Comparison of ENCODE assay signal across 15 cellular contexts in genomic region chr20:49635171-49635570, GRCh38.
A peak's percentile ranks its signal among the peaks of the same experiment; 100 is the strongest.
DNase-seq lines count a peak whose midpoint lies in the region; ATAC-seq and TF ChIP-seq lines count a peak whose summit lies in the region.
"Had no signal": no experiment of that assay in that cellular context is flagged by ENCODE, and none has a peak within 500 bp of the region (broad histone marks: within the 10 kb centered on the region; RNA-seq: fewer than 3 reads in every experiment).

No MANE protein-coding gene starts in this region.

- H3K36me3 Mint-ChIP-seq in stimulated activated naive B cell treated with anti-CD40 and anti-IgM and Interleukin-4, amounts not matched to agents 10 μg/mL and 1 μg/mL and 100 μg/mL, for 72 hours: peaks cover 48 to 71% of the 10 kb centered on the region in 2 donors

- H3K27me3 ChIP-seq in Panc1 (ENCODE audit: control insufficient read depth, insufficient read depth, low read length): no peaks in the 10 kb centered on the region
- H3K27me3 ChIP-seq in left ventricle myocardium inferior (ENCODE audit: low read depth): no peaks in the 10 kb centered on the region
- H3K27me3 ChIP-seq in prostate gland (replicated peaks; ENCODE audit: insufficient read depth): no peaks in the 10 kb centered on the region
- H3K27me3 ChIP-seq in A673 (replicated peaks; ENCODE audit: insufficient read depth, low read depth, low read length, poor library complexity): no peaks in the 10 kb centered on the region
- H3K27me3 ChIP-seq: upper lobe of left lung had no signal

- ATAC-seq in Panc1 (no peak), HG03457 (IDR thresholded peaks at IDR 0.05; ENCODE audit: unreplicated experiment) (no peak), HG02938 (IDR thresholded peaks at IDR 0.05; ENCODE audit: unreplicated experiment) (no peak)
- no peak for ATAC-seq in stimulated activated naive B cell treated with anti-CD40 and anti-IgM and Interleukin-4, amounts not matched to agents 10 μg/mL and 1 μg/mL and 100 μg/mL, for 72 hours (replicated peaks)
- ATAC-seq: activated T-cell treated with anti-CD3 and anti-CD28 coated beads, Interleukin-2, amount 50 U/mL, for 72 hours had no signal

- BruUV-seq in Panc1 (replicated peaks; lab: Mats Ljungman, UMichigan) (TSS peak; percentile 67), A673 (replicated peaks; lab: Mats Ljungman, UMichigan) (no TSS peak)

- in situ Hi-C loops in Panc1 (cut with HindIII; ENCODE audit: low pct_unique_long_range_greater_than_20kb, low sequenced_read_pairs): no loop called here

- H3K27ac ChIP-seq in Panc1 (ENCODE audit: low read length) (no peak overlapping the region), left ventricle myocardium inferior (replicated peaks) (peak overlapping the region; percentile 79), prostate gland (peak overlapping the region in 1 of 2 donors; percentile 24), A673 (ENCODE audit: low read depth, low read length, poor library complexity, severe bottlenecking) (no peak overlapping the region)
- H3K27ac ChIP-seq: PC-9 had no signal

- H3K4me3 ChIP-seq in Panc1 (ENCODE audit: low read depth in 2 of 2, low read length in 2 of 2) (no peak overlapping the region), left ventricle myocardium inferior (no peak overlapping the region), prostate gland (no peak overlapping the region), A673 (ENCODE audit: low read depth, low read length, poor library complexity, severe bottlenecking) (no peak overlapping the region)
- H3K4me3 ChIP-seq: PC-9, upper lobe of left lung had no signal

- no peak overlapping the region for H3K27ac Mint-ChIP-seq in stimulated activated naive B cell treated with anti-CD40 and anti-IgM and Interleukin-4, amounts not matched to agents 10 μg/mL and 1 μg/mL and 100 μg/mL, for 72 hours
- H3K27ac Mint-ChIP-seq: activated T-cell treated with anti-CD3 and anti-CD28 coated beads, Interleukin-2, amount 50 U/mL, for 72 hours had no signal

- POLR2A ChIA-PET in Panc1 (lab: Charles Lee) (no interaction called here), A673 (lab: Charles Lee; ENCODE audit: low non-redundant PET) (no interaction called here)

- TF ChIP-seq POLR2A in prostate gland (IDR thresholded peaks at IDR 0.05): no peak

- CTCF ChIA-PET in Panc1 (lab: Charles Lee) (no interaction called here), A673 (lab: Charles Lee) (no interaction called here)

- no peaks in the 10 kb centered on the region for H3K27me3 Mint-ChIP-seq in stimulated activated naive B cell treated with anti-CD40 and anti-IgM and Interleukin-4, amounts not matched to agents 10 μg/mL and 1 μg/mL and 100 μg/mL, for 72 hours

- no peaks in the 10 kb centered on the region for H3K9me3 ChIP-seq in Panc1 (ENCODE audit: control insufficient read depth, insufficient read depth, low read depth, low read length)
- H3K9me3 ChIP-seq in left ventricle myocardium inferior (replicated peaks): no peaks in the 10 kb centered on the region
- H3K9me3 ChIP-seq in prostate gland: no peaks in the 10 kb centered on the region
- H3K9me3 ChIP-seq in A673 (ENCODE audit: low read depth, low read length, poor library complexity, severe bottlenecking): no peaks in the 10 kb centered on the region
- H3K9me3 ChIP-seq: upper lobe of left lung had no signal

- H3K4me1 ChIP-seq in Panc1 (ENCODE audit: control insufficient read depth, insufficient read depth, low read length) (no peaks in the 10 kb centered on the region; the same call in 1 of the 2 replicates), left ventricle myocardium inferior (peaks cover 45% of the 10 kb centered on the region), prostate gland (replicated peaks) (no peaks in the 10 kb centered on the region), A673 (ENCODE audit: insufficient read depth, low read length, poor library complexity, severe bottlenecking) (no peaks in the 10 kb centered on the region)

- DNase-seq in DMS79 (lab: John Stamatoyannopoulos, UW): peak; percentile 41
- DNase-seq in Panc1 (ENCODE audit: low read depth, low spot score): no peak
- peak; percentile 46 for DNase-seq in left ventricle myocardium inferior
- peak; percentile 37 for DNase-seq in prostate gland (ENCODE audit: low spot score)
- DNase-seq in stimulated activated naive B cell treated with anti-CD40 and anti-IgM and Interleukin-4, amounts not matched to agents 10 μg/mL and 1 μg/mL and 100 μg/mL, for 72 hours: no peak
- no peak for DNase-seq in A673 (ENCODE audit: low spot score)
- DNase-seq: activated CD4-positive, alpha-beta T cell treated with anti-CD3 and anti-CD28 coated beads for 4 hours; activated T-cell treated with anti-CD3 and anti-CD28 coated beads, Interleukin-2, amount 50 U/mL, for 72 hours; effector memory CD4-positive, alpha-beta T cell; NCI-H2171; PC-9; upper lobe of left lung had no signal

- H3K4me3 Mint-ChIP-seq in stimulated activated naive B cell treated with anti-CD40 and anti-IgM and Interleukin-4, amounts not matched to agents 10 μg/mL and 1 μg/mL and 100 μg/mL, for 72 hours: no peak overlapping the region
- H3K4me3 Mint-ChIP-seq: activated T-cell treated with anti-CD3 and anti-CD28 coated beads, Interleukin-2, amount 50 U/mL, for 72 hours; neural crest cell had no signal

- H3K9me3 Mint-ChIP-seq in stimulated activated naive B cell treated with anti-CD40 and anti-IgM and Interleukin-4, amounts not matched to agents 10 μg/mL and 1 μg/mL and 100 μg/mL, for 72 hours: no peaks in the 10 kb centered on the region
- H3K9me3 Mint-ChIP-seq: activated T-cell treated with anti-CD3 and anti-CD28 coated beads, Interleukin-2, amount 50 U/mL, for 72 hours; neural crest cell had no signal

- 36% methylated on average over 16 of the region's 16 CpGs for WGBS in prostate gland

- intact Hi-C loops in Panc1 (cut with micrococcal nuclease; ENCODE audit: unreplicated experiment): no loop called here
- intact Hi-C loops in left ventricle myocardium inferior (cut with micrococcal nuclease): loop anchor here (10.0 kb wide), 1 partner anchor 60 kb away; no protein-coding TSS in a partner anchor
- intact Hi-C loops in prostate gland (cut with DNase I): no loop called here
- intact Hi-C loops in A673 (cut with micrococcal nuclease; ENCODE audit: unreplicated experiment): loop anchor here (10.0 kb wide), 1 partner anchor 80 kb away; the partner anchor contains the start of gene B4GALT5

- TF ChIP-seq CTCF in Panc1 (IDR thresholded peaks at IDR 0.05) (no peak), left ventricle myocardium inferior (IDR thresholded peaks at IDR 0.05; ENCODE audit: borderline replicate concordance) (no peak), prostate gland (IDR thresholded peaks at IDR 0.05) (no peak), A673 (conservative IDR thresholded peaks at IDR 0.05; ENCODE audit: low read depth, low read length) (no peak)

- peaks cover 25% of the 10 kb centered on the region for H3K36me3 ChIP-seq in Panc1 (ENCODE audit: control insufficient read depth, insufficient read depth, low read length)
- peaks cover 51% of the 10 kb centered on the region for H3K36me3 ChIP-seq in left ventricle myocardium inferior
- no peaks in the 10 kb centered on the region for H3K36me3 ChIP-seq in prostate gland
- H3K36me3 ChIP-seq in A673 (ENCODE audit: insufficient read depth, low read length, poor library complexity, severe bottlenecking): peaks cover 63% of the 10 kb centered on the region

- H3K4me1 Mint-ChIP-seq in stimulated activated naive B cell treated with anti-CD40 and anti-IgM and Interleukin-4, amounts not matched to agents 10 μg/mL and 1 μg/mL and 100 μg/mL, for 72 hours: peaks cover 24 to 29% of the 10 kb centered on the region in 2 donors

Comparison
In these comparisons a context has a peak if more than half of its experiments do, and no peak if none do; other contexts are left out.
1. DNase-seq: peak in DMS79 (single experiment), left ventricle myocardium inferior (single experiment) and prostate gland (single experiment); none in Panc1 (single experiment), stimulated activated naive B cell treated with anti-CD40 and anti-IgM and Interleukin-4, amounts not matched to agents 10 μg/mL and 1 μg/mL and 100 μg/mL, for 72 hours (single experiment) and A673 (single experiment).
2. intact Hi-C loops: an anchor here in left ventricle myocardium inferior (10.0 kb wide) and A673 (10.0 kb wide); none called in Panc1 and prostate gland.